ENCODE assay signal across 6 cellular contexts in genomic region chr16:30194177-30194925, GRCh38. TPM values are rescaled to one million over a fixed set of nuclear protein-coding genes. Genes with fewer than 3 reads are reported as not detected.
DNase-seq lines count a peak whose midpoint lies in the region; ATAC-seq and TF ChIP-seq lines count a peak whose summit lies in the region.
"Not testable (repeated sequence)": the region's sequence is repeated elsewhere in the genome, so short reads cannot be mapped to it uniquely, and the experiment has no call there.

No MANE protein-coding gene starts in this region.

- H3K4me1 ChIP-seq in hepatocyte (ENCODE audit: insufficient read depth); skeletal muscle satellite cell (ENCODE audit: control insufficient read depth, insufficient read depth, low read length): not testable (repeated sequence)

- not testable (repeated sequence) for H3K79me2 ChIP-seq in hepatocyte

- H3K36me3 ChIP-seq in H7 (replicated peaks; ENCODE audit: control insufficient read depth, insufficient read depth, low read length); hepatocyte (replicated peaks; ENCODE audit: insufficient read depth, low read depth); skeletal muscle satellite cell (ENCODE audit: insufficient read depth, low read length): not testable (repeated sequence)

- not testable (repeated sequence) for DNase-seq in H7; hepatocyte (ENCODE audit: low spot score)
- DNase-seq in activated naive CD4-positive, alpha-beta T cell treated with anti-CD3 and anti-CD28 coated beads, Interleukin-2, amount 50 U/mL, for 72 hours (ENCODE audit: low spot score in 2 of 2) = peak in 1 of 2 donors; percentile 66

- H3K9me3 ChIP-seq in hepatocyte (ENCODE audit: low read depth); skeletal muscle satellite cell (replicated peaks; ENCODE audit: low read length): not testable (repeated sequence)

- not testable (repeated sequence) for H3K27ac Mint-ChIP-seq in activated naive CD4-positive, alpha-beta T cell treated with anti-CD3 and anti-CD28 coated beads, Interleukin-2, amount 50 U/mL, for 72 hours

- H3K27ac ChIP-seq in hepatocyte = not testable (repeated sequence)

- peak overlapping the region; percentile 88 for H3K4me2 ChIP-seq in hepatocyte
- H3K4me2 ChIP-seq in skeletal muscle satellite cell (ENCODE audit: low read length) = peak overlapping the region; percentile 74

- not testable (repeated sequence) for H3K9me3 Mint-ChIP-seq in activated naive CD4-positive, alpha-beta T cell treated with anti-CD3 and anti-CD28 coated beads, Interleukin-2, amount 50 U/mL, for 72 hours

- not testable (repeated sequence) for TF ChIP-seq CTCF in hepatocyte (IDR thresholded peaks at IDR 0.05; ENCODE audit: poor library complexity)

- not testable (repeated sequence) for H3K27me3 ChIP-seq in H7 (ENCODE audit: control insufficient read depth, insufficient read depth, low read length); hepatocyte; skeletal muscle satellite cell (ENCODE audit: control insufficient read depth, insufficient read depth, low read length)

- not testable (repeated sequence) for H3K9me2 ChIP-seq in hepatocyte (replicated peaks; ENCODE audit: insufficient read depth)

- 19% methylated on average over 18 of the region's 60 CpGs for WGBS in hepatocyte (ENCODE audit: low lambda C conversion rate, missing lambda C conversion rate)

- H3K9ac ChIP-seq in skeletal muscle satellite cell (ENCODE audit: low read depth, low read length) = not testable (repeated sequence)

- H2AFZ ChIP-seq in hepatocyte = not testable (repeated sequence)

- H3K36me3 Mint-ChIP-seq in activated naive CD4-positive, alpha-beta T cell treated with anti-CD3 and anti-CD28 coated beads, Interleukin-2, amount 50 U/mL, for 72 hours = not testable (repeated sequence)

- H3K4me3 ChIP-seq in H7 (ENCODE audit: insufficient read depth, low read depth, low read length) (peak overlapping the region; percentile 40), skeletal muscle satellite cell (ENCODE audit: low read length) (peak overlapping the region; percentile 64)
- not testable (repeated sequence) for H3K4me3 ChIP-seq in hepatocyte

- ATAC-seq in GM18498 (IDR thresholded peaks at IDR 0.05; ENCODE audit: unreplicated experiment) (peak; percentile 68), HG03565 (IDR thresholded peaks at IDR 0.05; ENCODE audit: unreplicated experiment) (peak; percentile 30)
- peak; percentile 77 to 80 for ATAC-seq in activated naive CD4-positive, alpha-beta T cell treated with anti-CD3 and anti-CD28 coated beads, Interleukin-2, amount 50 U/mL, for 72 hours

- not testable (repeated sequence) for H4K20me1 ChIP-seq in hepatocyte (ENCODE audit: insufficient read depth, poor library complexity, severe bottlenecking)

RNA-seq across cellular contexts. Expression of gene SLX1A, which starts 0.7 kb away (rescaled TPM):
- 81.0 and 83.6 TPM in 2 replicates for total RNA-seq in H7 (2014; rRNA removed; shearing (Covaris generic))
- 10 to 100 TPM; 46.4 to 84.7 TPM for total RNA-seq in activated naive CD4-positive, alpha-beta T cell treated with anti-CD3 and anti-CD28 coated beads, Interleukin-2, amount 50 U/mL, for 72 hours
- total RNA-seq in hepatocyte = 22.1 and 25.1 TPM in 2 replicates
- polyA plus RNA-seq in hepatocyte = 111 and 125 TPM in 2 replicates
- 18.5 and 27.1 TPM in 2 replicates for total RNA-seq in skeletal muscle satellite cell (2012; rRNA removed)

RNA-seq across cellular contexts. Expression of gene BOLA2B, which starts 0.9 kb away (rescaled TPM):
- 31.2 and 63.1 TPM in 2 replicates for total RNA-seq in H7 (2014; rRNA removed; shearing (Covaris generic))
- 100 to 1,000 TPM; 158 to 173 TPM for total RNA-seq in activated naive CD4-positive, alpha-beta T cell treated with anti-CD3 and anti-CD28 coated beads, Interleukin-2, amount 50 U/mL, for 72 hours
- total RNA-seq in hepatocyte = 211 and 237 TPM in 2 replicates
- polyA plus RNA-seq in hepatocyte = 124 and 132 TPM in 2 replicates
- 447 and 488 TPM in 2 replicates for total RNA-seq in skeletal muscle satellite cell (2012; rRNA removed)

RNA-seq across cellular contexts. Expression of gene SULT1A3, which starts 4.7 kb away (rescaled TPM):
- total RNA-seq in H7 (2014; rRNA removed; shearing (Covaris generic)) = 4.2 and 6.5 TPM in 2 replicates
- 10 to 100 TPM; 18.0 to 31.9 TPM for total RNA-seq in activated naive CD4-positive, alpha-beta T cell treated with anti-CD3 and anti-CD28 coated beads, Interleukin-2, amount 50 U/mL, for 72 hours
- 8.1 and 17.8 TPM in 2 replicates for total RNA-seq in hepatocyte
- polyA plus RNA-seq in hepatocyte = 23.1 and 32.3 TPM in 2 replicates
- 4.6 and 6.6 TPM in 2 replicates for total RNA-seq in skeletal muscle satellite cell (2012; rRNA removed)

RNA-seq across cellular contexts. Expression of gene CORO1A, which starts 10.9 kb away (rescaled TPM):
- total RNA-seq in H7 (2014; rRNA removed; shearing (Covaris generic)) = 5.8 and 5.9 TPM in 2 replicates
- 1,000 to 10,000 TPM in 1 of 2 donors, 100 to 1,000 TPM in 1; 672 to 1,124 TPM for total RNA-seq in activated naive CD4-positive, alpha-beta T cell treated with anti-CD3 and anti-CD28 coated beads, Interleukin-2, amount 50 U/mL, for 72 hours
- total RNA-seq in hepatocyte = 2.4 and 3.2 TPM in 2 replicates
- 1.7 and 3.4 TPM in 2 replicates for polyA plus RNA-seq in hepatocyte
- total RNA-seq in skeletal muscle satellite cell (2012; rRNA removed) = 3.3 and 4.4 TPM in 2 replicates

RNA-seq across cellular contexts. Expression of gene NPIPB13, which starts 53.9 kb away (rescaled TPM):
- 1.0 TPM in 1 of 2 replicates, not detected in the other for total RNA-seq in H7 (2014; rRNA removed; shearing (Covaris generic))
- 10 to 100 TPM; 16.4 to 23.5 TPM for total RNA-seq in activated naive CD4-positive, alpha-beta T cell treated with anti-CD3 and anti-CD28 coated beads, Interleukin-2, amount 50 U/mL, for 72 hours
- total RNA-seq in hepatocyte = 2.4 and 3.5 TPM in 2 replicates
- polyA plus RNA-seq in hepatocyte = 1.9 and 4.8 TPM in 2 replicates
- total RNA-seq in skeletal muscle satellite cell (2012; rRNA removed) = 4.3 and 5.2 TPM in 2 replicates
